ENCODE assay signal across 7 cellular contexts in genomic region chr3:169812844-169813677, GRCh38. TPM values are rescaled to one million over a fixed set of nuclear protein-coding genes. Genes with fewer than 3 reads are reported as not detected.
A peak's percentile ranks its signal among the peaks of the same experiment; 100 is the strongest.
DNase-seq lines count a peak whose midpoint lies in the region; ATAC-seq lines count a peak whose summit lies in the region.

LRRC34 (minus strand) TSS chr3:169812904; CDS start chr3:169812548, 356 bp downstream.
LRRIQ4 (plus strand) TSS chr3:169812870; CDS start chr3:169821922, 9,052 bp downstream.

- peak within 1 kb of the TSS; percentile 77 for H3K4me3 Mint-ChIP-seq in activated CD4-positive, alpha-beta T cell treated with anti-CD3 and anti-CD28 coated beads for 36 hours

- no peaks in the 10 kb centered on the region for H3K4me1 ChIP-seq in ectodermal cell (ENCODE audit: control insufficient read depth, insufficient read depth, low read length)

- peak; percentile 25 for ATAC-seq in GM18519 (IDR thresholded peaks at IDR 0.05; ENCODE audit: low FRiP score, unreplicated experiment)
- peak; percentile 51 for ATAC-seq in HG03060 (IDR thresholded peaks at IDR 0.05; ENCODE audit: low read depth, unreplicated experiment)
- ATAC-seq in activated CD4-positive, alpha-beta T cell treated with anti-CD3 and anti-CD28 coated beads for 36 hours = peak; percentile 77

- peaks cover 13% of the 10 kb centered on the region for H3K9me3 Mint-ChIP-seq in activated CD4-positive, alpha-beta T cell treated with anti-CD3 and anti-CD28 coated beads for 36 hours (ENCODE audit: low read depth)

- DNase-seq in NCI-H2196 treated with DMSO at 0.1 percent for 48 hours (lab: John Stamatoyannopoulos, UW; ENCODE audit: unreplicated experiment) (peak; percentile 95), lung microvascular endothelial cell (ENCODE audit: low read depth in 2 of 2) (peak; percentile 66 to 80)
- DNase-seq in activated CD4-positive, alpha-beta T cell treated with anti-CD3 and anti-CD28 coated beads for 36 hours = peak; percentile 90
- DNase-seq in stimulated activated CD8-positive, alpha-beta memory T cell treated with anti-CD3 and anti-CD28 coated beads, Interleukin-12 subunit alpha, Interleukin-12 subunit beta, amount 100 ng/mL, for 1 hour (ENCODE audit: low read depth) = peak; percentile 53

- WGBS in ectodermal cell, 2 experiments = 64% methylated on average over 19 to 20 of the region's 20 CpGs

- peaks cover 2% of the 10 kb centered on the region for H3K27me3 Mint-ChIP-seq in activated CD4-positive, alpha-beta T cell treated with anti-CD3 and anti-CD28 coated beads for 36 hours

- CTCF ChIA-PET in activated CD4-positive, alpha-beta T cell treated with anti-CD3 and anti-CD28 coated beads for 36 hours (lab: Charles Lee) = interaction anchor here (1.1 to 1.6 kb wide), 3 partner anchors 26 to 155 kb away, joined by 3 to 7 read pairs (median 3); no protein-coding TSS in a partner anchor

- peaks cover 3% of the 10 kb centered on the region for H3K9me3 ChIP-seq in ectodermal cell (ENCODE audit: control insufficient read depth, low read length)

- intact Hi-C loops in activated CD4-positive, alpha-beta T cell treated with anti-CD3 and anti-CD28 coated beads for 36 hours (cut with DNase I, micrococcal nuclease) = loop anchor here (1.0 to 5.0 kb wide), 11 partner anchors 40 to 544 kb away; partner anchors contain the start of genes SEC62 (in 2 of the 2), GPR160 (in 1 of the 2), MYNN (in 1 of the 2) and PHC3 (in 1 of the 2)

- H3K27ac Mint-ChIP-seq in activated CD4-positive, alpha-beta T cell treated with anti-CD3 and anti-CD28 coated beads for 36 hours = peak within 1 kb of the TSS; percentile 82

- H3K36me3 ChIP-seq in ectodermal cell (ENCODE audit: control insufficient read depth, insufficient read depth, low read length) = no peaks in the 10 kb centered on the region

- H3K36me3 Mint-ChIP-seq in activated CD4-positive, alpha-beta T cell treated with anti-CD3 and anti-CD28 coated beads for 36 hours (ENCODE audit: low read depth) = peaks cover 10% of the 10 kb centered on the region

- H3K27ac ChIP-seq in ectodermal cell (ENCODE audit: insufficient read depth, low read depth, low read length, poor library complexity, severe bottlenecking) = peak within 1 kb of the TSS; percentile 88

- H3K4me3 ChIP-seq in ectodermal cell (ENCODE audit: insufficient read depth, low read depth, low read length) = peak within 1 kb of the TSS; percentile 51

- POLR2A ChIA-PET in activated CD4-positive, alpha-beta T cell treated with anti-CD3 and anti-CD28 coated beads for 36 hours (lab: Charles Lee) = interaction anchor here (1.4 kb wide), 1 partner anchor 154 kb away, joined by 3 read pairs; no protein-coding TSS in a partner anchor

- H3K27me3 ChIP-seq in ectodermal cell (ENCODE audit: control insufficient read depth, insufficient read depth, low read length, poor library complexity, severe bottlenecking) = no peaks in the 10 kb centered on the region

- peaks cover 27% of the 10 kb centered on the region for H3K4me1 Mint-ChIP-seq in activated CD4-positive, alpha-beta T cell treated with anti-CD3 and anti-CD28 coated beads for 36 hours

RNA-seq across cellular contexts. Expression of gene LRRC34, which starts in this region (rescaled TPM):
- 1 to 10 TPM; 3.8 TPM for total RNA-seq in activated CD4-positive, alpha-beta T cell treated with anti-CD3 and anti-CD28 coated beads for 36 hours
- 12.0 TPM for polyA plus RNA-seq in ectodermal cell (2013, experiment 1 of 4)
- polyA plus RNA-seq in ectodermal cell (2013, experiment 2 of 4) = 18.2 TPM
- polyA plus RNA-seq in ectodermal cell (2013, experiment 3 of 4) = 12.0 TPM
- 12.3 TPM for polyA plus RNA-seq in ectodermal cell (2013, experiment 4 of 4)
- total RNA-seq in lung microvascular endothelial cell = 0.60 and 1.3 TPM in 2 replicates

RNA-seq across cellular contexts. Expression of gene LRRIQ4, which starts in this region (rescaled TPM):
- total RNA-seq in activated CD4-positive, alpha-beta T cell treated with anti-CD3 and anti-CD28 coated beads for 36 hours = under 1 TPM; 0.09 to 0.12 TPM
- polyA plus RNA-seq in ectodermal cell (2013, experiment 1 of 4) = 0.22 TPM
- polyA plus RNA-seq in ectodermal cell (2013, experiment 2 of 4) = not detected
- polyA plus RNA-seq in ectodermal cell (2013, experiment 3 of 4) = not detected
- polyA plus RNA-seq in ectodermal cell (2013, experiment 4 of 4) = not detected
- not detected in 2 replicates for total RNA-seq in lung microvascular endothelial cell

Comparison
In these comparisons a context has a peak if more than half of its experiments do, and no peak if none do; other contexts are left out.
1. Peak in every context shown above with its lines: DNase-seq, ATAC-seq, H3K4me3 ChIP-seq and H3K27ac ChIP-seq.
2. ATAC-seq: peak in every context shown above with its lines; median percentile 77 in activated CD4-positive, alpha-beta T cell treated with anti-CD3 and anti-CD28 coated beads for 36 hours; 51 in HG03060; 25 in GM18519.